In the genomic region with DNA sequence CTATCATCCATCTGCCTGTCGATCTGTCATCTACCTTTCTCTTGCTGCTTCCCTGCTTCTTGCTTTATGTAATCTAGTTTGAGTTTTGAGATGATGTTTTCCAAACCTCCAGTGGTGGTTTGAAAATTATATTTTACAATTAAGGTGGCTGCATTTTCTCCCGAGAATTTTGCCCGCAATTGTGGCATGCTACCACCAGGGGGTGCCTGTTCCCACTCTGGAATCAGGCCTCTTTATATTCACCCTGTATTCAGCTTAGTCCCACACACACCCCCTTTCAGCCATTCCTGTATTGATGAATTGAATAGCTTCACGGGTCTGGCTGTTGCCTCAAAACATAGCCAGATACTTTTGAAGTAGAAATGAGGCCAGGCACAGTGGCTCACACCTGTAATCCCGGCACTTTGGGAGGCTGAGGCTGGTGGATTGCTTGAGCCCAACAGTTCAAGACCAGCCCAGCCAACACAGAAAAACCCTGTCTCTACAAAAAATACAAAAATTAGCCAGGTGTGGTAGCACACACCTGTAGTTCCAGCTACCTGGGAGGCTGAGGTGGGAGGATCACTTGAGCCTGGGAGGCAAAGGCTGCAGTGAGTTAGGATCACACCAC, we compare ENCODE assay signal across 10 cellular contexts. TPM values are rescaled to one million over a fixed set of nuclear protein-coding genes. Genes with fewer than 3 reads are reported as not detected.
DNase-seq lines count a peak whose midpoint lies in the region; ATAC-seq, FAIRE-seq and TF ChIP-seq lines count a peak whose summit lies in the region.
"Had no signal": no experiment of that assay in that cellular context is flagged by ENCODE, and none has a peak within 500 bp of the region (broad histone marks: within the 10 kb centered on the region; RNA-seq: fewer than 3 reads in every experiment).

No MANE protein-coding gene starts in this region.

- TF ChIP-seq CTCF in A549 (IDR thresholded peaks at IDR 0.05), result peak; percentile 42

- peaks cover 13% of the 10 kb centered on the region for H3K4me1 ChIP-seq in A549

- WGBS in A549 (ENCODE audit: missing lambda C conversion rate), result 39% methylated on average over 5 of the region's 5 CpGs

- no peak overlapping the region for H3K4me3 ChIP-seq in A549

- no peak for TF ChIP-seq EP300 in A549 (IDR thresholded peaks at IDR 0.05)

- CTCF ChIA-PET in A549 (lab: Yijun Ruan, JAX), result interaction anchor here (1.0 to 10.6 kb wide), 11 partner anchors 9 to 90 kb away, joined by 3 to 91 read pairs (median 5); no protein-coding TSS in a partner anchor

- H3K27ac ChIP-seq in A549, result no peak overlapping the region

- no peak for DNase-seq in A549 (ENCODE audit: low read depth in 1 of 2, low spot score in 1 of 2)
- peak; percentile 40 for DNase-seq in RKO (ENCODE audit: low spot score)
- DNase-seq in germinal center (ENCODE audit: low spot score), result peak; percentile 39
- DNase-seq in midbrain (lab: John Stamatoyannopoulos, UW), result no peak
- DNase-seq in NCI-H2107 treated with DMSO at 0.1 percent for 48 hours (lab: John Stamatoyannopoulos, UW; ENCODE audit: unreplicated experiment), result no peak
- no peak for DNase-seq in NOMO-1 treated with dmso at 0.1 percent for 144 hours (lab: John Stamatoyannopoulos, UW; ENCODE audit: unreplicated experiment)
- DNase-seq: NCI-H510A had no signal

- FAIRE-seq in A549 (lab: Jason Lieb, UNC) (no peak), G401.6 (lab: Jason Lieb, UNC) (peak; percentile 33)

- no peak for ATAC-seq in A549
- ATAC-seq in HG03432 (IDR thresholded peaks at IDR 0.05; ENCODE audit: unreplicated experiment), result no peak

- POLR2A ChIA-PET in A549 (lab: Yijun Ruan, JAX), result interaction anchor here (1.0 kb wide), 1 partner anchor 13 kb away, joined by 6 read pairs; no protein-coding TSS in a partner anchor

- peak; percentile 20 to 33; a peak in 2 of 5 replicates for TF ChIP-seq RAD21 in A549 (conservative IDR thresholded peaks at IDR 0.05 in 1 of 2, IDR thresholded peaks at IDR 0.05 in 1 of 2)

- H3K4me2 ChIP-seq in A549, result no peak overlapping the region

- TF ChIP-seq POLR2A in A549 (IDR thresholded peaks at IDR 0.05; ENCODE audit: low read length), result no peak

- H3K9me3 ChIP-seq in A549, result peaks cover 5% of the 10 kb centered on the region; the same call in 1 of the 3 replicates

TF ChIP-seq in A549, 52 proteins besides CTCF, POLR2A, EP300 and RAD21:
- TF ChIP-seq MAZ (IDR thresholded peaks at IDR 0.05; ENCODE audit: borderline replicate concordance, low read depth, low read length), result no peak
- no peak for TF ChIP-seq TP53 (CRISPR knock-in tag; IDR thresholded peaks at IDR 0.05)
- no peak for TF ChIP-seq CBX8 (IDR thresholded peaks at IDR 0.05)
- TF ChIP-seq, protein P1, sequence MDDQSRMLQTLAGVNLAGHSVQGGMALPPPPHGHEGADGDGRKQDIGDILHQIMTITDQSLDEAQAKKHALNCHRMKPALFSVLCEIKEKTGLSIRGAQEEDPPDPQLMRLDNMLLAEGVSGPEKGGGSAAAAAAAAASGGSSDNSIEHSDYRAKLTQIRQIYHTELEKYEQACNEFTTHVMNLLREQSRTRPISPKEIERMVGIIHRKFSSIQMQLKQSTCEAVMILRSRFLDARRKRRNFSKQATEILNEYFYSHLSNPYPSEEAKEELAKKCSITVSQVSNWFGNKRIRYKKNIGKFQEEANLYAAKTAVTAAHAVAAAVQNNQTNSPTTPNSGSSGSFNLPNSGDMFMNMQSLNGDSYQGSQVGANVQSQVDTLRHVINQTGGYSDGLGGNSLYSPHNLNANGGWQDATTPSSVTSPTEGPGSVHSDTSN (IDR thresholded peaks at IDR 0.05), result no peak
- no peak for TF ChIP-seq CHD2 (IDR thresholded peaks at IDR 0.05; ENCODE audit: low read length, partially characterized antibody)
- 0 out of 3 replicates have a peak, but pooled peaks have one; percentile 23 for TF ChIP-seq SMC3 (IDR thresholded peaks at IDR 0.05)
- no peak for TF ChIP-seq RFX5 (IDR thresholded peaks at IDR 0.05)

RNA-seq across cellular contexts. Expression of gene PRSS22, which starts 3.2 kb away (rescaled TPM):
- polyA plus RNA-seq in A549 (2011; rRNA removed) (not detected in 2 replicates), A549 (2017; fragmentation: RNase III; extraction: RNeasy Plus Mini Kit Qiagen cat#74134 plus additional on column Dnase treatment) (0.10 to 0.33 TPM in 2 of 3 replicates, not detected in the other)
- polyA plus RNA-seq in A549 (2012; cell fraction: cytosol; rRNA removed), result 0.08 and 0.12 TPM in 2 replicates
- polyA plus RNA-seq in A549 (2012; cell fraction: nucleus; rRNA removed), result 0.18 and 0.45 TPM in 2 replicates
- polyA minus RNA-seq in A549 (2011; rRNA and poly(A)+ RNA removed), result not detected in 2 replicates

RNA-seq across cellular contexts. Expression of gene ZG16B, which starts 24.7 kb away (rescaled TPM):
- 0.85 and 0.86 TPM in 2 replicates for polyA plus RNA-seq in A549 (2011; rRNA removed)
- polyA plus RNA-seq in A549 (2012; cell fraction: cytosol; rRNA removed), result 0.48 and 0.51 TPM in 2 replicates
- 0.60 and 1.3 TPM in 2 replicates for polyA plus RNA-seq in A549 (2012; cell fraction: nucleus; rRNA removed)
- 0.40 to 0.59 TPM (median 0.54 TPM) in 3 replicates for polyA plus RNA-seq in A549 (2017; fragmentation: RNase III; extraction: RNeasy Plus Mini Kit Qiagen cat#74134 plus additional on column Dnase treatment)
- 0.54 and 0.58 TPM in 2 replicates for polyA minus RNA-seq in A549 (2011; rRNA and poly(A)+ RNA removed)

RNA-seq across cellular contexts. Expression of gene FLYWCH2, which starts 28.2 kb away (rescaled TPM):
- polyA plus RNA-seq in A549 (2011; rRNA removed), result 22.7 and 23.2 TPM in 2 replicates
- polyA plus RNA-seq in A549 (2012; cell fraction: cytosol; rRNA removed), result 67.8 and 89.3 TPM in 2 replicates
- polyA plus RNA-seq in A549 (2012; cell fraction: nucleus; rRNA removed), result 52.7 and 59.0 TPM in 2 replicates
- polyA plus RNA-seq in A549 (2017; fragmentation: RNase III; extraction: RNeasy Plus Mini Kit Qiagen cat#74134 plus additional on column Dnase treatment), result 40.1 to 42.1 TPM (median 41.2 TPM) in 3 replicates
- polyA minus RNA-seq in A549 (2011; rRNA and poly(A)+ RNA removed), result 6.4 and 7.4 TPM in 2 replicates

RNA-seq across cellular contexts. Expression of gene PRSS21, which starts 37.8 kb away (rescaled TPM):
- polyA plus RNA-seq in A549 (2011; rRNA removed) (0.16 and 0.23 TPM in 2 replicates), A549 (2017; fragmentation: RNase III; extraction: RNeasy Plus Mini Kit Qiagen cat#74134 plus additional on column Dnase treatment) (0.08 to 0.12 TPM in 2 of 3 replicates, not detected in the other)
- 0.44 and 0.60 TPM in 2 replicates for polyA plus RNA-seq in A549 (2012; cell fraction: cytosol; rRNA removed)
- 1.3 and 2.2 TPM in 2 replicates for polyA plus RNA-seq in A549 (2012; cell fraction: nucleus; rRNA removed)
- not detected in 2 replicates for polyA minus RNA-seq in A549 (2011; rRNA and poly(A)+ RNA removed)

RNA-seq across cellular contexts. Expression of gene PRSS41, which starts 56.5 kb away (rescaled TPM):
- polyA plus RNA-seq in A549 (2011; rRNA removed) (not detected in 2 replicates), A549 (2017; fragmentation: RNase III; extraction: RNeasy Plus Mini Kit Qiagen cat#74134 plus additional on column Dnase treatment) (not detected in 3 replicates)
- not detected in 2 replicates for polyA plus RNA-seq in A549 (2012; cell fraction: cytosol; rRNA removed)
- not detected in 2 replicates for polyA plus RNA-seq in A549 (2012; cell fraction: nucleus; rRNA removed)
- not detected in 2 replicates for polyA minus RNA-seq in A549 (2011; rRNA and poly(A)+ RNA removed)
- polyA plus RNA-seq: urinary bladder had no signal

Comparison
In these comparisons a context has a peak if more than half of its experiments do, and no peak if none do; other contexts are left out.
1. DNase-seq: peak in RKO (single experiment) and germinal center (single experiment); none in A549 (0 of 2), midbrain (single experiment), NCI-H2107 treated with DMSO at 0.1 percent for 48 hours (single experiment) and NOMO-1 treated with dmso at 0.1 percent for 144 hours (single experiment).